ENCODE assay signal across 16 cellular contexts in the genomic region with DNA sequence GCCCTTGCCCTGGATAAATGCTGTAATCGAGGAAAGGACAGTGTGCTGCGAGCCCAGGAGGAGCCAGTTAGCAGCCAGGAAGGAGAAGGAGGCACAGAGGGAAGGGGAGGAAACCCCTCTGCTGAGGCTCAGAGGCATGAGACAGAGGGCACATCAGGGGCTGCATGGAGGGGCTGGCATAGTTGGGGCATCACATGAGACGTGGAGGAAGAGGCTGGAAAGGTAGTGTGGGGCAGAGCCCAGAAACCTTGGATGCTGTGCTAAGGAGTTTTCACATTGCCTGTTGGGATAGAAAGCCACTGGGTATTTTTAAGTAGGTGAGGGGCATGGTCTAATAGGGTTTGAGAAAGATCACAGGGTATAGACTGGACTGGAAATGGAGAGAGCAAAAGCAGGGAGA. TPM values are rescaled to one million over a fixed set of nuclear protein-coding genes. Genes with fewer than 3 reads are reported as not detected.
DNase-seq lines count a peak whose midpoint lies in the region; ATAC-seq, FAIRE-seq and TF ChIP-seq lines count a peak whose summit lies in the region.
"Had no signal": no experiment of that assay in that cellular context is flagged by ENCODE, and none has a peak within 500 bp of the region (broad histone marks: within the 10 kb centered on the region; RNA-seq: fewer than 3 reads in every experiment).

No MANE protein-coding gene starts in this region.

- DNase-seq in IMR-90 (no peak), substantia nigra (lab: John Stamatoyannopoulos, UW) (no peak), RCC 7860 (ENCODE audit: low spot score) (no peak), DMS153 treated with DMSO at 0.1 percent for 48 hours (lab: John Stamatoyannopoulos, UW; ENCODE audit: unreplicated experiment) (no peak), GM10248 (ENCODE audit: extremely low spot score) (no peak)
- DNase-seq: activated CD8-positive, alpha-beta T cell treated with anti-CD3 and anti-CD28 coated beads, Interleukin-2, amount 10 ng/mL, durations not matched to agents 7 days and 5 days; activated gamma-delta T cell; DND-41; NCI-H1092; SK-N-SH; thyroid gland had no signal

- peak overlapping the region in 2 of 5 experiments; percentile 1 to 13 for H3K4me3 Mint-ChIP-seq in brain
- H3K4me3 Mint-ChIP-seq: activated CD8-positive, alpha-beta T cell treated with anti-CD3 and anti-CD28 coated beads, Interleukin-2, amount 10 ng/mL, durations not matched to agents 7 days and 5 days; neural crest cell had no signal

- intact Hi-C loops in IMR-90 (cut with micrococcal nuclease): no loop called here

- H3K4me3 ChIP-seq in IMR-90 (ENCODE audit: insufficient read depth, low read depth, low read length) (no peak overlapping the region), mucosa of rectum (ENCODE audit: low read length in 2 of 2) (no peak overlapping the region)
- H3K4me3 ChIP-seq: thyroid gland had no signal

- 0 out of 2 replicates have a peak overlapping the region, but pooled peaks have one; percentile 2 for H2BK120ac ChIP-seq in IMR-90 (ENCODE audit: low read depth, low read length)

- no peak for FAIRE-seq in RCC 7860 (lab: Jason Lieb, UNC)

- H3K27me3 Mint-ChIP-seq in brain: peaks cover 5% of the 10 kb centered on the region

- H2BK15ac ChIP-seq in IMR-90 (ENCODE audit: low read depth, low read length): no peak overlapping the region

- no peak for ATAC-seq in IMR-90 (ENCODE audit: low read depth)
- ATAC-seq: activated CD8-positive, alpha-beta T cell treated with anti-CD3 and anti-CD28 coated beads, Interleukin-2, amount 10 ng/mL, durations not matched to agents 7 days and 5 days; left lobe of liver had no signal

- H3K9ac ChIP-seq in IMR-90 (ENCODE audit: low read depth, low read length) (no peak overlapping the region), mucosa of rectum (ENCODE audit: low read depth in 1 of 2, low read length in 2 of 2) (no peak overlapping the region)
- H3K9ac ChIP-seq: SK-N-SH had no signal

- H4K8ac ChIP-seq in IMR-90 (ENCODE audit: low read depth in 2 of 2, low read length in 2 of 2): no peak overlapping the region

- peaks cover 53% of the 10 kb centered on the region for H3K4me1 Mint-ChIP-seq in brain

- H3K4me1 ChIP-seq in IMR-90 (ENCODE audit: control insufficient read depth, insufficient read depth, low read length) (peaks cover 13% of the 10 kb centered on the region), mucosa of rectum (ENCODE audit: control insufficient read depth in 2 of 2, insufficient read depth in 2 of 2, low read length in 2 of 2) (peaks cover 0 to 4% of the 10 kb centered on the region in 2 donors)

- H3K27me3 ChIP-seq in IMR-90 (ENCODE audit: control insufficient read depth, insufficient read depth, low read length) (no peaks in the 10 kb centered on the region), mucosa of rectum (ENCODE audit: control insufficient read depth in 2 of 2, insufficient read depth in 2 of 2, low read length in 2 of 2) (no peaks in the 10 kb centered on the region)
- H3K27me3 ChIP-seq: thyroid gland had no signal

- H3K9me3 Mint-ChIP-seq in brain: no peaks in the 10 kb centered on the region
- H3K9me3 Mint-ChIP-seq: neural crest cell had no signal

- H2AFZ ChIP-seq in IMR-90 (replicated peaks; ENCODE audit: low read length, poor library complexity): peak overlapping the region; percentile 27

- no peak overlapping the region for H2BK5ac ChIP-seq in IMR-90 (ENCODE audit: low read depth, low read length, poor library complexity, severe bottlenecking)

- H3K14ac ChIP-seq in IMR-90 (replicated peaks; ENCODE audit: low read depth, low read length): no peak overlapping the region

- TF ChIP-seq CTCF in IMR-90 (conservative IDR thresholded peaks at IDR 0.05; ENCODE audit: low read depth, low read length): no peak
- no peak for TF ChIP-seq CTCF in brain (conservative IDR thresholded peaks at IDR 0.05)
- TF ChIP-seq CTCF in GM10248 (IDR thresholded peaks at IDR 0.05; ENCODE audit: control extremely low read depth, extremely low read depth, low read depth, missing control alignments): no peak

- no peak overlapping the region for H3K23ac ChIP-seq in IMR-90 (ENCODE audit: low read depth, low read length)

- peak overlapping the region; percentile 4 for H2AK9ac ChIP-seq in IMR-90 (replicated peaks; ENCODE audit: low read depth, low read length, poor library complexity)

- no peaks in the 10 kb centered on the region for H4K20me1 ChIP-seq in IMR-90 (ENCODE audit: insufficient read depth, low read length)

- no peak overlapping the region for H3K4me2 ChIP-seq in IMR-90 (ENCODE audit: low read depth, low read length)
- H3K4me2 ChIP-seq: SK-N-SH had no signal

- no peaks in the 10 kb centered on the region for H3K36me3 Mint-ChIP-seq in brain

- 89% methylated on average over 2 of the region's 3 CpGs; no CpG with 5 or more reads in 1 of the 2 experiments for WGBS in IMR-90 (ENCODE audit: extremely low coverage in 2 of 2, insufficient read length in 1 of 2), 2 experiments

- H3K9me3 ChIP-seq in IMR-90 (ENCODE audit: control insufficient read depth, insufficient read depth, low read length) (no peaks in the 10 kb centered on the region), mucosa of rectum (ENCODE audit: control insufficient read depth in 2 of 2, low read length in 2 of 2) (no peaks in the 10 kb centered on the region)
- H3K9me3 ChIP-seq: SK-N-SH, thyroid gland had no signal

- BruUV-seq in IMR-90 (replicated peaks; lab: Mats Ljungman, UMichigan): no TSS peak

- in situ Hi-C loops in IMR-90 (cut with MboI; ENCODE audit: low sequenced_read_pairs): no loop called here

- TF ChIP-seq POLR2A in IMR-90 (IDR thresholded peaks at IDR 0.05; ENCODE audit: low read depth, low read length): no peak

- CTCF ChIA-PET in IMR-90 (lab: Yijun Ruan, JAX): no interaction called here
- CTCF ChIA-PET in GM10248 (lab: Yijun Ruan, JAX): interaction anchor here (0.6 to 1.4 kb wide), 4 partner anchors 11 to 213 kb away, joined by 3 to 5 read pairs (median 4); no protein-coding TSS in a partner anchor

- H4K91ac ChIP-seq in IMR-90 (ENCODE audit: insufficient read depth, low read depth, low read length): no peak overlapping the region

- no peaks in the 10 kb centered on the region for H3K79me1 ChIP-seq in IMR-90 (ENCODE audit: low read depth in 1 of 2, low read length in 2 of 2)

- H3K56ac ChIP-seq in IMR-90 (ENCODE audit: extremely low read depth, insufficient read depth, low read length): no peak overlapping the region

- TF ChIP-seq RAD21 in IMR-90 (IDR thresholded peaks at IDR 0.05; ENCODE audit: low read length): no peak

- H3K36me3 ChIP-seq in IMR-90 (ENCODE audit: control insufficient read depth, insufficient read depth, low read length): no peaks in the 10 kb centered on the region
- H3K36me3 ChIP-seq in mucosa of rectum (ENCODE audit: control insufficient read depth in 2 of 2, insufficient read depth in 2 of 2, low read length in 2 of 2): no peaks in the 10 kb centered on the region
- H3K36me3 ChIP-seq: thyroid gland had no signal

- dilution Hi-C loops in IMR-90 (cut with HindIII; ENCODE audit: low sequenced_read_pairs, unreplicated experiment): no loop called here

- 0 out of 2 replicates have a peak overlapping the region, but pooled peaks have one; percentile 10 for H2AK5ac ChIP-seq in IMR-90 (ENCODE audit: low read depth, low read length)

- peak overlapping the region; percentile 21 to 89 (median 74) for H3K27ac Mint-ChIP-seq in brain
- H3K27ac Mint-ChIP-seq: activated CD8-positive, alpha-beta T cell treated with anti-CD3 and anti-CD28 coated beads, Interleukin-2, amount 10 ng/mL, durations not matched to agents 7 days and 5 days had no signal

- H3K27ac ChIP-seq in IMR-90 (ENCODE audit: insufficient read depth, low read length): no peak overlapping the region
- peak overlapping the region; percentile 18 to 35 for H3K27ac ChIP-seq in mucosa of rectum (ENCODE audit: low read depth in 2 of 2, low read length in 2 of 2)
- H3K27ac ChIP-seq in substantia nigra (ENCODE audit: low read depth, low read length, poor library complexity, severe bottlenecking): peak overlapping the region; percentile 84
- H3K27ac ChIP-seq: epithelial cell of prostate, thyroid gland had no signal

- H3K18ac ChIP-seq in IMR-90 (ENCODE audit: low read depth, low read length): peak overlapping the region; percentile 39; the same call in 1 of the 2 replicates

- H3K9me1 ChIP-seq in IMR-90 (ENCODE audit: insufficient read depth, low read length): peaks cover 7% of the 10 kb centered on the region

- H2BK20ac ChIP-seq in IMR-90 (ENCODE audit: low read depth, low read length): no peak overlapping the region

- peak overlapping the region; percentile 17; the same call in 1 of the 2 replicates for H3K4ac ChIP-seq in IMR-90 (ENCODE audit: low read depth, low read length)

- H4K5ac ChIP-seq in IMR-90 (ENCODE audit: low read depth, low read length): no peak overlapping the region

- POLR2A ChIA-PET in IMR-90 (lab: Charles Lee; ENCODE audit: unreplicated experiment): no interaction called here
- POLR2A ChIA-PET in GM10248 (lab: Yijun Ruan, JAX): no interaction called here

TF ChIP-seq in IMR-90, 13 proteins besides CTCF, POLR2A, EP300 and RAD21 (continues in another document):
- TF ChIP-seq MAZ (IDR thresholded peaks at IDR 0.05; ENCODE audit: borderline replicate concordance, low read depth, low read length) (no peak), MAFK (IDR thresholded peaks at IDR 0.05; ENCODE audit: low read depth, low read length) (no peak), RFX5 (IDR thresholded peaks at IDR 0.05; ENCODE audit: low read depth, low read length) (no peak), CEBPB (IDR thresholded peaks at IDR 0.05; ENCODE audit: low read depth, low read length) (no peak), NFE2L2 (IDR thresholded peaks at IDR 0.05; ENCODE audit: low read depth, low read length) (no peak), CHD1 (IDR thresholded peaks at IDR 0.05; ENCODE audit: low read depth, low read length) (no peak), MXI1 (IDR thresholded peaks at IDR 0.05; ENCODE audit: borderline replicate concordance, low read depth, low read length) (no peak), FOS (IDR thresholded peaks at IDR 0.05; ENCODE audit: low read depth, low read length) (no peak), ELK1 (IDR thresholded peaks at IDR 0.05; ENCODE audit: borderline replicate concordance, low read depth, low read length) (no peak), BHLHE40 (IDR thresholded peaks at IDR 0.05; ENCODE audit: low read depth, low read length) (no peak)

RNA-seq across cellular contexts. Expression of gene ANGPTL2, which starts 32.9 kb away (rescaled TPM):
- 9.5 and 14.7 TPM in 2 replicates for total RNA-seq in IMR-90 (2012; rRNA removed)
- 23.5 and 25.1 TPM in 2 replicates for polyA plus RNA-seq in IMR-90 (2012; rRNA removed)
- polyA plus RNA-seq in IMR-90 (2012; cell fraction: cytosol; rRNA removed): 17.2 and 30.6 TPM in 2 replicates
- 24.7 and 29.8 TPM in 2 replicates for polyA plus RNA-seq in IMR-90 (2012; cell fraction: nucleus; rRNA removed; ENCODE audit: low replicate concordance)
- polyA plus RNA-seq in brain (ENCODE audit: insufficient read depth, low read depth, low replicate concordance): 14.9 TPM
- total RNA-seq: activated CD8-positive, alpha-beta T cell treated with anti-CD3 and anti-CD28 coated beads, Interleukin-2, amount 10 ng/mL, durations not matched to agents 7 days and 5 days had no signal
